Comparison of ENCODE assay signal across 27 cellular contexts in the genomic region with DNA sequence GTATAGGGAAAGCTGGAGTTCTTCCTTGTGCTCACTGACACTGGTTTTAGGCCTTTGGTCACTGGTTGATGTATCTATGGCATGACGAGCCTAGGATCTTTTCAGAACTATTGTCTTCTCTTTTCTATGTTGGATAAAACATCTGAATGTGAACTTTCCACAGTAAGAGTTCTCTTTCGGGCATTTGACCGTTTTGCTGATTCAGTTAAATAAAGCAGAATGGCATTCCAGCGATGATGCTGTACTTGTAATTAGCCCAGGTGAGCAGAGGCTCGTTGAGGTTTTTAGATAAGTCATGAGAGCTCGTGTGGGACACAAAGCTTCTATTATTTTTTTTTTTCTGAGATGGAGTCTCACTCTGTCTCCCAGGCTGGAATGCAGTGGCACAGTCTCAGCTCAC.
"Had no signal": no experiment of that assay in that cellular context is flagged by ENCODE, and none has a peak within 500 bp of the region (broad histone marks: within the 10 kb centered on the region; RNA-seq: fewer than 3 reads in every experiment).

No MANE protein-coding gene starts in this region.

- H3K27ac ChIP-seq: stomach, suprapubic skin, testis, thoracic aorta, thyroid gland, tibial artery, tibial nerve, transverse colon, upper lobe of left lung, upper lobe of right lung, uterus, vagina had no signal

- ATAC-seq: stimulated activated effector memory CD8-positive, alpha-beta T cell treated with anti-CD3 and anti-CD28 coated beads, Interleukin-12 subunit alpha, Interleukin-12 subunit beta, amount 100 ng/mL, for 72 hours; stimulated activated memory B cell treated with anti-CD40 and anti-IgM and Interleukin-4, amounts not matched to agents 10 μg/mL and 1 μg/mL and 100 μg/mL, for 72 hours; stimulated activated naive B cell treated with anti-CD40 and anti-IgM and Interleukin-4, amounts not matched to agents 10 μg/mL and 1 μg/mL and 100 μg/mL, for 72 hours; stimulated activated naive CD8-positive, alpha-beta T cell treated with anti-CD3 and anti-CD28 coated beads, Interleukin-15, amount 100 ng/mL, for 72 hours; stimulated activated naive CD8-positive, alpha-beta T cell treated with anti-CD3 and anti-CD28 coated beads, Interleukin-15, Interleukin-2, amounts not matched to agents 100 U/mL and 50 U/mL, for 24 hours; upper lobe of right lung had no signal

- H3K9me3 ChIP-seq: suprapubic skin, testis, thoracic aorta, thyroid gland, tibial artery, tibial nerve, transverse colon, upper lobe of left lung, upper lobe of right lung, uterus, vagina had no signal

- H3K4me1 ChIP-seq: transverse colon, upper lobe of right lung, uterus, vagina had no signal

- H3K4me3 ChIP-seq: stomach, suprapubic skin, testis, thoracic aorta, thyroid gland, tibial artery, tibial nerve, transverse colon, upper lobe of left lung, upper lobe of right lung, uterus, vagina had no signal

- H3K27me3 ChIP-seq: testis, thyroid gland, uterus, vagina had no signal

- DNase-seq: stimulated activated CD4-positive, alpha-beta T cell treated with anti-CD3 and anti-CD28 coated beads, Interleukin-2, amount 100 ng/mL, for 48 hours; stimulated activated CD4-positive, alpha-beta T cell treated with anti-CD3 and anti-CD28 coated beads, Interleukin-4, amount 100 ng/mL, for 1 hour; stimulated activated CD4-positive, alpha-beta T cell treated with anti-CD3 and anti-CD28 coated beads, Interleukin-4, amount 100 ng/mL, for 24 hours; stimulated activated CD4-positive, alpha-beta T cell treated with anti-CD3 and anti-CD28 coated beads, Interleukin-4, amount 100 ng/mL, for 4 hours; stimulated activated CD8-positive, alpha-beta memory T cell treated with anti-CD3 and anti-CD28 coated beads, Interleukin-4, amount 100 ng/mL, for 48 hours; stimulated activated naive B cell treated with anti-CD40 and anti-IgM and Interleukin-4, amounts not matched to agents 10 μg/mL and 1 μg/mL and 100 μg/mL, for 72 hours; stimulated activated naive CD4-positive, alpha-beta T cell; stimulated activated naive CD4-positive, alpha-beta T cell treated with Interleukin-2 at 50 U/mL for 16 hours; stimulated activated naive CD8-positive, alpha-beta T cell treated with anti-CD3 and anti-CD28 coated beads, Interleukin-15, amount 100 ng/mL, for 72 hours; stimulated activated naive CD8-positive, alpha-beta T cell treated with anti-CD3 and anti-CD28 coated beads, Interleukin-15, Interleukin-2, amounts not matched to agents 100 U/mL and 50 U/mL, for 24 hours; stomach; substantia nigra; testis; thyroid gland; tibial artery; transverse colon; trophoblast cell; upper lobe of left lung; upper lobe of right lung; uterus had no signal

- H3K36me3 ChIP-seq: stomach, suprapubic skin, thoracic aorta, thyroid gland, tibial artery, tibial nerve, transverse colon, upper lobe of left lung, upper lobe of right lung, uterus, vagina had no signal

- FAIRE-seq: urothelium cell line had no signal
